29 cellular contexts compared by ENCODE assay signal in genomic region chr1:85626818-85627217, GRCh38. TPM values are rescaled to one million over a fixed set of nuclear protein-coding genes. Genes with fewer than 3 reads are reported as not detected.
"Had no signal": no experiment of that assay in that cellular context is flagged by ENCODE, and none has a peak within 500 bp of the region (broad histone marks: within the 10 kb centered on the region; RNA-seq: fewer than 3 reads in every experiment).

No MANE protein-coding gene starts in this region.

- H3K27me3 ChIP-seq: Peyer's patch, SJCRH30 had no signal

- H3K27ac ChIP-seq: Peyer's patch, RWPE1, SJCRH30 had no signal

- DNase-seq: activated CD4-positive, alpha-beta memory T cell treated with anti-CD3 and anti-CD28 coated beads for 36 hours; activated CD4-positive, alpha-beta T cell treated with anti-CD3 and anti-CD28 coated beads, Interleukin-2, amount 10 ng/mL, durations not matched to agents 7 days and 5 days; activated CD4-positive, CD25-positive, alpha-beta regulatory T cell; activated CD8-positive, alpha-beta memory T cell treated with anti-CD3 and anti-CD28 coated beads, Interleukin-2, amount 50 U/mL, for 4 hours; activated effector memory CD4-positive, alpha-beta T cell treated with Interleukin-2 at 50 U/mL for 16 hours; activated naive CD4-positive, alpha-beta T cell; activated T-cell treated with anti-CD3 and anti-CD28 coated beads, Interleukin-2, amount 50 U/mL, for 24 hours; MM.1S; NCI-H1105; NCI-H1436; NCI-H1694 treated with DMSO at 0.1 percent for 48 hours; NCI-H2029 treated with DMSO at 0.1 percent for 48 hours; NCI-H345; NCI-H510A; NCI-H69; NK-92 treated with Interleukin-12 subunit alpha and Interleukin-12 subunit beta, amount 100 ng/mL, for 24 hours; OCI-M1; Peyer's patch; Right ventricle myocardium superior; SJCRH30; SK-N-SH; T-helper 1 cell had no signal

- H3K27me3 Mint-ChIP-seq: activated CD4-positive, alpha-beta memory T cell treated with anti-CD3 and anti-CD28 coated beads for 36 hours; activated CD4-positive, alpha-beta T cell treated with anti-CD3 and anti-CD28 coated beads, Interleukin-2, amount 10 ng/mL, durations not matched to agents 7 days and 5 days; activated naive CD4-positive, alpha-beta T cell treated with anti-CD3 and anti-CD28 coated beads, Interleukin-2, amount 50 U/mL, for 24 hours; activated T-cell treated with anti-CD3 and anti-CD28 coated beads, Interleukin-2, amount 50 U/mL, for 24 hours; brain; central memory CD8-positive, alpha-beta T cell had no signal

- H3K4me3 Mint-ChIP-seq: activated CD4-positive, alpha-beta memory T cell treated with anti-CD3 and anti-CD28 coated beads for 36 hours; activated CD4-positive, alpha-beta T cell treated with anti-CD3 and anti-CD28 coated beads, Interleukin-2, amount 10 ng/mL, durations not matched to agents 7 days and 5 days; activated naive CD4-positive, alpha-beta T cell treated with anti-CD3 and anti-CD28 coated beads, Interleukin-2, amount 50 U/mL, for 24 hours; activated T-cell treated with anti-CD3 and anti-CD28 coated beads, Interleukin-2, amount 50 U/mL, for 24 hours; activated T-helper 1 cell treated with anti-CD3 and anti-CD28 coated beads, Interleukin-12 subunit alpha, Interleukin-12 subunit beta, Interleukin-2, Interleukin-4 antibody, amounts not matched to agents 30 ng/mL and 10 ng/mL and 1 ng/mL, durations not matched to agents 14 hours and 24 hours and 36 hours; brain; central memory CD8-positive, alpha-beta T cell had no signal

- H3K36me3 ChIP-seq: Peyer's patch, SJCRH30 had no signal

- H3K4me1 ChIP-seq: Peyer's patch had no signal

- H3K4me1 Mint-ChIP-seq: activated naive CD4-positive, alpha-beta T cell treated with anti-CD3 and anti-CD28 coated beads, Interleukin-2, amount 50 U/mL, for 24 hours; central memory CD8-positive, alpha-beta T cell had no signal

- H3K4me3 ChIP-seq: Peyer's patch, SJCRH30 had no signal

- H3K27ac Mint-ChIP-seq: activated CD4-positive, alpha-beta memory T cell treated with anti-CD3 and anti-CD28 coated beads for 36 hours; activated CD4-positive, alpha-beta T cell treated with anti-CD3 and anti-CD28 coated beads, Interleukin-2, amount 10 ng/mL, durations not matched to agents 7 days and 5 days; activated naive CD4-positive, alpha-beta T cell treated with anti-CD3 and anti-CD28 coated beads, Interleukin-2, amount 50 U/mL, for 24 hours; activated T-cell treated with anti-CD3 and anti-CD28 coated beads, Interleukin-2, amount 50 U/mL, for 24 hours; activated T-helper 1 cell treated with anti-CD3 and anti-CD28 coated beads, Interleukin-12 subunit alpha, Interleukin-12 subunit beta, Interleukin-2, Interleukin-4 antibody, amounts not matched to agents 30 ng/mL and 10 ng/mL and 1 ng/mL, durations not matched to agents 14 hours and 24 hours and 36 hours had no signal

- H3K9me3 ChIP-seq: Peyer's patch had no signal

RNA-seq across cellular contexts. Expression of gene CCN1, which starts 46.3 kb away (rescaled TPM):
- total RNA-seq: activated CD4-positive, alpha-beta memory T cell treated with anti-CD3 and anti-CD28 coated beads for 36 hours; activated CD4-positive, alpha-beta T cell treated with anti-CD3 and anti-CD28 coated beads, Interleukin-2, amount 10 ng/mL, durations not matched to agents 7 days and 5 days; activated CD8-positive, alpha-beta memory T cell treated with anti-CD3 and anti-CD28 coated beads for 36 hours; T-helper 2 cell treated with Interferon-gamma antibody and Interleukin-4, amounts not matched to agents 100 ng/mL and 5 ng/mL, for 36 hours had no signal
